ENCODE assay signal across 8 cellular contexts in the genomic region with DNA sequence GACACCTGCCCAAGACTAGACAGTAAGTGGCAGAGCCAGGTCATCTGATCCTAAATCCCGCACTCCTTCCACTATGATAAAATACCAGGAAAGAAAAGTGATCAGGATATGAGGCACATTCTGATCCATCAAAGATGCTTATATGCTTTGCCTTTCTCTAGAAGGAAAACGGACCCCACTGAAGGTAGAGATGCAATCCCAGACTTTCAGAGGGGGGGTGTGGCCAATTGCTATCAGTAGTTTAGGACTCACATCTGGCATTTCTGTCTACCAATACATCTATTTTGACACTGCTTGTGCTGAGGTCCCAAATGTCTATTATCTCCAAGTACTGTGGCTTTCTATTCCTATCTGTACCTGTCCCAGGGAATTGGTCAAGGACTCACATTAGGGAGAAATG. TPM values are rescaled to one million over a fixed set of nuclear protein-coding genes. Genes with fewer than 3 reads are reported as not detected.
DNase-seq lines count a peak whose midpoint lies in the region; ATAC-seq and TF ChIP-seq lines count a peak whose summit lies in the region.

No MANE protein-coding gene starts in this region.

- H3K36me3 Mint-ChIP-seq in activated CD8-positive, alpha-beta T cell treated with anti-CD3 and anti-CD28 coated beads, Interleukin-2, amount 10 ng/mL, durations not matched to agents 7 days and 5 days (ENCODE audit: low read depth) = peaks cover 53% of the 10 kb centered on the region

- peak overlapping the region in 1 of 2 experiments; percentile 14; a peak in 1 of 4 replicates for H3K27ac ChIP-seq in SK-N-SH (ENCODE audit: low read depth in 2 of 2, low read length in 1 of 2)
- peak overlapping the region in 4 of 5 donors; percentile 98 to 100 (median 99) for H3K27ac ChIP-seq in stomach

- H3K9ac ChIP-seq in SK-N-SH = peak overlapping the region; percentile 100

- H3K9me3 ChIP-seq in SK-N-SH (no peaks in the 10 kb centered on the region), iPS-18c (ENCODE audit: control insufficient read depth, insufficient read depth, low read length) (peaks cover 6% of the 10 kb centered on the region), stomach (no peaks in the 10 kb centered on the region)

- H3K9me3 Mint-ChIP-seq in activated CD8-positive, alpha-beta T cell treated with anti-CD3 and anti-CD28 coated beads, Interleukin-2, amount 10 ng/mL, durations not matched to agents 7 days and 5 days (ENCODE audit: insufficient read depth) = no peaks in the 10 kb centered on the region

- 29% methylated on average over 2 of the region's 2 CpGs for WGBS in SK-N-SH (ENCODE audit: low lambda C conversion rate)
- 14 to 44% (median 29%) methylated on average over 2 of the region's 2 CpGs for WGBS in stomach, 5 donors

- CTCF ChIA-PET in SK-N-SH (lab: Yijun Ruan, JAX) = interaction anchor here (1.2 to 1.6 kb wide), 2 partner anchors 16 to 24 kb away, joined by 3 to 5 read pairs; a partner anchor contains a TSS
- CTCF ChIA-PET in activated CD8-positive, alpha-beta T cell treated with anti-CD3 and anti-CD28 coated beads, Interleukin-2, amount 10 ng/mL, durations not matched to agents 7 days and 5 days (lab: Charles Lee) = interaction anchor here (0.6 to 2.6 kb wide), 3 partner anchors 9 to 17 kb away, joined by 3 to 16 read pairs (median 9); a partner anchor contains a TSS

- H4K20me1 ChIP-seq in SK-N-SH (ENCODE audit: insufficient read depth) = peaks cover 49% of the 10 kb centered on the region

- H3K27ac Mint-ChIP-seq in activated CD8-positive, alpha-beta T cell treated with anti-CD3 and anti-CD28 coated beads, Interleukin-2, amount 10 ng/mL, durations not matched to agents 7 days and 5 days = peak overlapping the region; percentile 96

- peaks cover 0 to 21% of the 10 kb centered on the region in 2 experiments; a peak in 2 of 4 replicates for H3K4me1 ChIP-seq in SK-N-SH (ENCODE audit: control insufficient read depth in 1 of 2, insufficient read depth in 2 of 2, low read depth in 1 of 2, low read length in 1 of 2)
- peaks cover 49 to 77% (median 68%) of the 10 kb centered on the region in 4 donors for H3K4me1 ChIP-seq in stomach

- no peak for TF ChIP-seq RAD21 in SK-N-SH (IDR thresholded peaks at IDR 0.05; ENCODE audit: low read length)

- no peaks in the 10 kb centered on the region for H3K9me2 ChIP-seq in SK-N-SH

- no peaks in the 10 kb centered on the region for H3K27me3 Mint-ChIP-seq in activated CD8-positive, alpha-beta T cell treated with anti-CD3 and anti-CD28 coated beads, Interleukin-2, amount 10 ng/mL, durations not matched to agents 7 days and 5 days (ENCODE audit: low read depth)

- peaks cover 47% of the 10 kb centered on the region for H3K4me1 Mint-ChIP-seq in activated CD8-positive, alpha-beta T cell treated with anti-CD3 and anti-CD28 coated beads, Interleukin-2, amount 10 ng/mL, durations not matched to agents 7 days and 5 days (ENCODE audit: low read depth)

- ATAC-seq in SK-N-SH treated with all-trans-retinoic acid at 6 μM for 48 hours = no peak
- no peak for ATAC-seq in activated CD8-positive, alpha-beta T cell treated with anti-CD3 and anti-CD28 coated beads, Interleukin-2, amount 10 ng/mL, durations not matched to agents 7 days and 5 days

- POLR2A ChIA-PET in SK-N-SH (lab: Yijun Ruan, JAX) = interaction anchor here (3.7 kb wide), 1 partner anchor 8 kb away, joined by 22 read pairs; no protein-coding TSS in a partner anchor
- POLR2A ChIA-PET in activated CD8-positive, alpha-beta T cell treated with anti-CD3 and anti-CD28 coated beads, Interleukin-2, amount 10 ng/mL, durations not matched to agents 7 days and 5 days (lab: Charles Lee) = interaction anchor here (1.5 to 5.0 kb wide), 4 partner anchors 8 to 39 kb away, joined by 4 to 86 read pairs (median 38); a partner anchor contains a TSS

- peaks cover 86% of the 10 kb centered on the region for H3K79me2 ChIP-seq in SK-N-SH (ENCODE audit: insufficient read depth)

- peaks cover 24 to 30% of the 10 kb centered on the region in 2 experiments for H3K36me3 ChIP-seq in SK-N-SH (replicated peaks in 1 of 2; ENCODE audit: control insufficient read depth in 1 of 2, insufficient read depth in 2 of 2, low read length in 1 of 2)
- peaks cover 0 to 39% (median 27%) of the 10 kb centered on the region in 4 donors for H3K36me3 ChIP-seq in stomach

- H3K4me2 ChIP-seq in SK-N-SH = peak overlapping the region; percentile 100

- H3K4me3 Mint-ChIP-seq in activated CD8-positive, alpha-beta T cell treated with anti-CD3 and anti-CD28 coated beads, Interleukin-2, amount 10 ng/mL, durations not matched to agents 7 days and 5 days = peak overlapping the region; percentile 93

- H3K4me3 ChIP-seq in SK-N-SH (ENCODE audit: low read depth in 2 of 2, low read length in 1 of 2) (peak overlapping the region; percentile 84 to 97), iPS-18c (ENCODE audit: insufficient read depth, low read depth, low read length) (peak overlapping the region; percentile 99), stomach (peak overlapping the region; percentile 85 to 92 (median 87))

- no peak for TF ChIP-seq EP300 in SK-N-SH (IDR thresholded peaks at IDR 0.05; ENCODE audit: borderline replicate concordance in 1 of 2, low read depth in 1 of 2, low read length in 1 of 2)
- no peak for TF ChIP-seq EP300 in stomach (IDR thresholded peaks at IDR 0.05)

- H2AFZ ChIP-seq in SK-N-SH (ENCODE audit: low read depth) = no peak overlapping the region

- H3K27me3 ChIP-seq in SK-N-SH (ENCODE audit: insufficient read depth) (no peaks in the 10 kb centered on the region), stomach (no peaks in the 10 kb centered on the region)

- no peak for TF ChIP-seq POLR2A in stomach (IDR thresholded peaks at IDR 0.05)

- no peak for DNase-seq in SK-N-SH
- DNase-seq in activated CD8-positive, alpha-beta T cell treated with anti-CD3 and anti-CD28 coated beads, Interleukin-2, amount 10 ng/mL, durations not matched to agents 7 days and 5 days = no peak
- no peak for DNase-seq in stomach
- DNase-seq in NCI-H510A (lab: John Stamatoyannopoulos, UW) = no peak
- DNase-seq in hepatic stellate cell (ENCODE audit: low spot score) = no peak
- no peak for DNase-seq in activated CD4-positive, alpha-beta T cell treated with anti-CD3 and anti-CD28 coated beads for 1 hour

- intact Hi-C loops in stomach (cut with DNase I; ENCODE audit: low total_unique reads) = no loop called here

- H3F3A ChIP-seq in SK-N-SH (replicated peaks; ENCODE audit: insufficient read depth) = peaks cover 16% of the 10 kb centered on the region

- TF ChIP-seq CTCF in SK-N-SH (IDR thresholded peaks at IDR 0.05) (no peak), stomach (IDR thresholded peaks at IDR 0.05) (no peak)

TF ChIP-seq in SK-N-SH, 30 proteins besides CTCF, POLR2A, EP300 and RAD21 (continues in another document):
- TF ChIP-seq RXRA (IDR thresholded peaks at IDR 0.05; ENCODE audit: borderline replicate concordance, low read depth) (no peak), FOSL2 (IDR thresholded peaks at IDR 0.05; ENCODE audit: borderline replicate concordance, low read depth) (no peak), GATA2 (CRISPR knock-in tag; IDR thresholded peaks at IDR 0.05) (no peak), RCOR1 (IDR thresholded peaks at IDR 0.05; ENCODE audit: low read length) (no peak), TCF12 (IDR thresholded peaks at IDR 0.05) (no peak)

TF ChIP-seq in SK-N-SH treated with all-trans-retinoic acid at 6 μM for 48 hours, 23 proteins besides CTCF, POLR2A, EP300 and RAD21 (continues in another document):
- no peak for TF ChIP-seq OSR1 (CRISPR knock-in tag; IDR thresholded peaks at IDR 0.05)
- no peak for TF ChIP-seq GLIS3 (CRISPR knock-in tag; IDR thresholded peaks at IDR 0.05)

RNA-seq across cellular contexts. Expression of a gene that starts 1.7 kb away (rescaled TPM):
- polyA plus RNA-seq in SK-N-SH (2012; rRNA removed) = 6.4 and 10.6 TPM in 2 replicates
- polyA plus RNA-seq in SK-N-SH (2012; cell fraction: cytosol; rRNA removed) = 5.2 and 6.2 TPM in 2 replicates
- 34.7 and 38.0 TPM in 2 replicates for polyA plus RNA-seq in SK-N-SH (2012; cell fraction: nucleus; rRNA removed)
- 10 to 100 TPM; 22.4 to 23.2 TPM for total RNA-seq in activated CD8-positive, alpha-beta T cell treated with anti-CD3 and anti-CD28 coated beads, Interleukin-2, amount 10 ng/mL, durations not matched to agents 7 days and 5 days
- total RNA-seq in stomach = 10 to 100 TPM; 11.9 to 29.9 (median 14.3) TPM
- polyA plus RNA-seq in stomach = 1 to 10 TPM; 3.8 to 8.1 (median 3.9) TPM

RNA-seq across cellular contexts. Expression of a gene that starts 15.6 kb away (rescaled TPM):
- polyA plus RNA-seq in SK-N-SH (2012; rRNA removed) (4,191 and 4,715 TPM in 2 replicates), stomach (1,000 to 10,000 TPM; 2,190 to 3,034 (median 2,228) TPM)
- polyA plus RNA-seq in SK-N-SH (2012; cell fraction: cytosol; rRNA removed) = 3,130 and 3,829 TPM in 2 replicates
- 1,982 and 2,553 TPM in 2 replicates for polyA plus RNA-seq in SK-N-SH (2012; cell fraction: nucleus; rRNA removed)
- total RNA-seq in activated CD8-positive, alpha-beta T cell treated with anti-CD3 and anti-CD28 coated beads, Interleukin-2, amount 10 ng/mL, durations not matched to agents 7 days and 5 days = 1,000 to 10,000 TPM; 1,796 to 1,942 TPM
- 1,000 to 10,000 TPM in 3 of 5 donors, 100 to 1,000 TPM in 2; 814 to 2,131 (median 1,334) TPM for total RNA-seq in stomach

RNA-seq across cellular contexts. Expression of a gene that starts 36.2 kb away (rescaled TPM):
- polyA plus RNA-seq in SK-N-SH (2012; rRNA removed) (35.3 and 35.9 TPM in 2 replicates), stomach (10 to 100 TPM; 13.8 to 26.1 (median 18.2) TPM)
- polyA plus RNA-seq in SK-N-SH (2012; cell fraction: cytosol; rRNA removed) = 17.4 and 20.2 TPM in 2 replicates
- polyA plus RNA-seq in SK-N-SH (2012; cell fraction: nucleus; rRNA removed) = 123 and 125 TPM in 2 replicates
- total RNA-seq in activated CD8-positive, alpha-beta T cell treated with anti-CD3 and anti-CD28 coated beads, Interleukin-2, amount 10 ng/mL, durations not matched to agents 7 days and 5 days = 10 to 100 TPM; 40.0 to 44.7 TPM
- 10 to 100 TPM in 4 of 5 donors, 1 to 10 TPM in 1; 2.3 to 70.4 (median 10.3) TPM for total RNA-seq in stomach

RNA-seq across cellular contexts. Expression of a gene that starts 54.3 kb away (rescaled TPM):
- polyA plus RNA-seq in SK-N-SH (2012; rRNA removed) = 2.0 and 3.5 TPM in 2 replicates
- polyA plus RNA-seq in SK-N-SH (2012; cell fraction: cytosol; rRNA removed) = 2.8 and 2.9 TPM in 2 replicates
- polyA plus RNA-seq in SK-N-SH (2012; cell fraction: nucleus; rRNA removed) = 2.4 and 3.9 TPM in 2 replicates
- total RNA-seq in activated CD8-positive, alpha-beta T cell treated with anti-CD3 and anti-CD28 coated beads, Interleukin-2, amount 10 ng/mL, durations not matched to agents 7 days and 5 days = 1 to 10 TPM; 1.1 to 1.5 TPM
- total RNA-seq in stomach = 1 to 10 TPM in 3 of 5 donors, under 1 TPM in 1, not detected in 1; 0.45 to 7.5 (median 3.4) TPM
- 10 to 100 TPM in 1 of 3 donors, 1 to 10 TPM in 1, under 1 TPM in 1; 0.93 to 20.4 (median 3.4) TPM for polyA plus RNA-seq in stomach
